11 cellular contexts compared by ENCODE assay signal in genomic region chr6:11609324-11610071, GRCh38.
A peak's percentile ranks its signal among the peaks of the same experiment; 100 is the strongest.
DNase-seq lines count a peak whose midpoint lies in the region; ATAC-seq and TF ChIP-seq lines count a peak whose summit lies in the region.
"Had no signal": no experiment of that assay in that cellular context is flagged by ENCODE, and none has a peak within 500 bp of the region (broad histone marks: within the 10 kb centered on the region; RNA-seq: fewer than 3 reads in every experiment).

No MANE protein-coding gene starts in this region.

- H3K27me3 Mint-ChIP-seq in Caco-2 (ENCODE audit: insufficient read depth, unreplicated experiment): no peaks in the 10 kb centered on the region

- WGBS in ovary, 3 donors: 21 to 36% (median 22%) methylated on average over 18 of the region's 18 CpGs

- POLR2A ChIA-PET in Caco-2 (lab: Charles Lee): interaction anchor here (0.6 to 0.7 kb wide), 2 partner anchors 23 to 838 kb away, joined by 3 to 4 read pairs; no protein-coding TSS in a partner anchor

- peaks cover 64% of the 10 kb centered on the region for H3K4me1 ChIP-seq in Caco-2
- peaks cover 25% of the 10 kb centered on the region for H3K4me1 ChIP-seq in ovary (ENCODE audit: insufficient read depth)
- no peaks in the 10 kb centered on the region for H3K4me1 ChIP-seq in vagina

- H3K9me3 Mint-ChIP-seq in Caco-2 (ENCODE audit: unreplicated experiment): peaks cover 7% of the 10 kb centered on the region

- BruUV-seq in Caco-2 (replicated peaks; lab: Mats Ljungman, UMichigan): no TSS peak

- peak overlapping the region; percentile 47 for H3K4me3 Mint-ChIP-seq in Caco-2 (ENCODE audit: unreplicated experiment)

- no peaks in the 10 kb centered on the region for H3K36me3 Mint-ChIP-seq in Caco-2 (ENCODE audit: insufficient read depth, unreplicated experiment)

- H3K4me1 Mint-ChIP-seq in Caco-2 (ENCODE audit: low read depth, unreplicated experiment): peaks cover 35% of the 10 kb centered on the region

- no peak for ATAC-seq in HG03442 (IDR thresholded peaks at IDR 0.05; ENCODE audit: unreplicated experiment)

- H3K27me3 ChIP-seq in Caco-2 (replicated peaks; ENCODE audit: control insufficient read depth, insufficient read depth, low read length) (no peaks in the 10 kb centered on the region), ovary (no peaks in the 10 kb centered on the region), vagina (no peaks in the 10 kb centered on the region)

- CTCF ChIA-PET in Caco-2 (lab: Charles Lee): no interaction called here

- H3K36me3 ChIP-seq in Caco-2 (ENCODE audit: control insufficient read depth, insufficient read depth, low read length) (no peaks in the 10 kb centered on the region), ovary (no peaks in the 10 kb centered on the region), vagina (no peaks in the 10 kb centered on the region)

- intact Hi-C loops in Caco-2 (cut with micrococcal nuclease; ENCODE audit: unreplicated experiment): loop anchor here (1.0 kb wide), 2 partner anchors 11 to 23 kb away; no protein-coding TSS in a partner anchor
- intact Hi-C loops in ovary (cut with DNase I): no loop called here
- intact Hi-C loops in vagina (cut with DNase I): no loop called here

- peak overlapping the region in 1 of 2 donors; percentile 33 for H3K27ac ChIP-seq in ovary
- no peak overlapping the region for H3K27ac ChIP-seq in vagina

- H3K4me3 ChIP-seq in Caco-2 (ENCODE audit: low read depth, low read length) (no peak overlapping the region), ovary (no peak overlapping the region), vagina (no peak overlapping the region)

- no peaks in the 10 kb centered on the region for H3K9me3 ChIP-seq in Caco-2
- H3K9me3 ChIP-seq in ovary: no peaks in the 10 kb centered on the region
- H3K9me3 ChIP-seq in vagina: no peaks in the 10 kb centered on the region

- H3K27ac Mint-ChIP-seq in Caco-2 (ENCODE audit: unreplicated experiment): peak overlapping the region; percentile 87

- DNase-seq in Caco-2 (peak; percentile 55 to 58), SW 1271 (lab: John Stamatoyannopoulos, UW) (peak; percentile 88 to 92), globus pallidus (ENCODE audit: low spot score) (peak; percentile 27), ovary (peak; percentile 24 to 63 (median 28)), vagina (ENCODE audit: extremely low spot score in 2 of 2) (no peak), NCI-H748 treated with DMSO at 0.1 percent for 48 hours (lab: John Stamatoyannopoulos, UW) (no peak), GDM1 (lab: John Stamatoyannopoulos, UW) (no peak)
- DNase-seq: activated CD4-positive, alpha-beta T cell treated with anti-CD3 and anti-CD28 coated beads for 1 hour; NCI-H2107; stimulated activated CD4-positive, alpha-beta T cell treated with anti-CD3 and anti-CD28 coated beads, Interleukin-12 subunit alpha, Interleukin-12 subunit beta, amount 100 ng/mL, for 4 hours had no signal

- TF ChIP-seq POLR2A in ovary (IDR thresholded peaks at IDR 0.05): no peak
- TF ChIP-seq POLR2A in vagina (IDR thresholded peaks at IDR 0.05): no peak

- no peak for TF ChIP-seq EP300 in ovary (IDR thresholded peaks at IDR 0.05)

- TF ChIP-seq CTCF in Caco-2 (IDR thresholded peaks at IDR 0.05; ENCODE audit: insufficient read depth in 1 of 2, low read depth in 1 of 2, low read length in 1 of 2, severe bottlenecking in 1 of 2, unreplicated experiment in 1 of 2) (no peak), ovary (IDR thresholded peaks at IDR 0.05) (no peak), vagina (IDR thresholded peaks at IDR 0.05) (no peak)

Comparison
In these comparisons a context has a peak if more than half of its experiments do, and no peak if none do; other contexts are left out.
1. DNase-seq: peak in Caco-2 (2 of 2), SW 1271 (2 of 2), globus pallidus (single experiment) and ovary (5 of 5); none in vagina (0 of 2), NCI-H748 treated with DMSO at 0.1 percent for 48 hours (single experiment) and GDM1 (single experiment).